In the genomic region with DNA sequence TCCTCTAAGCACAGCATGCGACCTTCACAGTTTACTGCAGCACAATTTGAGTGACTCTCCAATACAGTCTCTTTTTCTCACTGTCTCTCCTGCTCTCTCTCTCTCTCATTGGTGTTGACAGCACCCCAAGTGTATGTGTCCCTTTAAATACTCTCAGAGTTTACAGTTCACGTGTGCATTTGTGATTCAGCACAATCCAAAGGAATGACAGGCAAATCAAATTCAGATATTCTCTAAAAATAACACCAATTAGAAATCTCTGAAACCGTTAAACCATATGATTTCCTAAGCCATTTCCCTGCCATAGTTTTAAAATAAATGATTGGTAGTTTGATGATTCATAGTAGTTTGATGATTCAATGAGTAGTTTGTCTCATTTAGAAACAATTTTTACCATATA, we compare ENCODE assay signal across 17 cellular contexts.
"Had no signal": no experiment of that assay in that cellular context is flagged by ENCODE, and none has a peak within 500 bp of the region (broad histone marks: within the 10 kb centered on the region; RNA-seq: fewer than 3 reads in every experiment).

No MANE protein-coding gene starts in this region.

- H3K27ac ChIP-seq: coronary artery, foreskin keratinocyte, right lobe of liver, suprapubic skin had no signal

- H3K4me3 ChIP-seq: coronary artery, right lobe of liver, smooth muscle cell, suprapubic skin had no signal

- H3K27me3 ChIP-seq: foreskin keratinocyte, right lobe of liver, suprapubic skin had no signal

- H3K4me2 ChIP-seq: smooth muscle cell had no signal

- H3K4me1 ChIP-seq: foreskin keratinocyte, right lobe of liver, suprapubic skin had no signal

- DNase-seq: activated CD4-positive, alpha-beta T cell treated with anti-CD3 and anti-CD28 coated beads, Interleukin-2, amount 50 U/mL, for 1 hour; activated CD8-positive, alpha-beta memory T cell treated with anti-CD3 and anti-CD28 coated beads for 24 hours; activated naive CD8-positive, alpha-beta T cell treated with anti-CD3 and anti-CD28 coated beads for 36 hours; amygdala; central memory CD4-positive, alpha-beta T cell; foreskin keratinocyte; kidney glomerular epithelial cell; mesendoderm; natural killer cell; occipital lobe; right lobe of liver; stimulated activated naive CD8-positive, alpha-beta T cell treated with anti-CD3 and anti-CD28 coated beads, Interleukin-15, Interleukin-2, amounts not matched to agents 100 U/mL and 50 U/mL, for 24 hours; trophoblast cell had no signal

- H3K9me3 ChIP-seq: right lobe of liver, suprapubic skin had no signal

- H3K36me3 ChIP-seq: right lobe of liver, suprapubic skin had no signal

- ATAC-seq: esophagus mucosa; foreskin keratinocyte; natural killer cell; right lobe of liver; stimulated activated naive CD8-positive, alpha-beta T cell treated with anti-CD3 and anti-CD28 coated beads, Interleukin-15, Interleukin-2, amounts not matched to agents 100 U/mL and 50 U/mL, for 24 hours had no signal
